ENCODE assay signal across 1 cellular context in genomic region chr17:37338847-37339246, GRCh38.
TF ChIP-seq lines count a peak whose summit lies in the region.

No MANE protein-coding gene starts in this region.

TF ChIP-seq in WTC11, 78 proteins besides CTCF, POLR2A, EP300 and RAD21 (continued from another document):
- TF ChIP-seq, protein P1, sequence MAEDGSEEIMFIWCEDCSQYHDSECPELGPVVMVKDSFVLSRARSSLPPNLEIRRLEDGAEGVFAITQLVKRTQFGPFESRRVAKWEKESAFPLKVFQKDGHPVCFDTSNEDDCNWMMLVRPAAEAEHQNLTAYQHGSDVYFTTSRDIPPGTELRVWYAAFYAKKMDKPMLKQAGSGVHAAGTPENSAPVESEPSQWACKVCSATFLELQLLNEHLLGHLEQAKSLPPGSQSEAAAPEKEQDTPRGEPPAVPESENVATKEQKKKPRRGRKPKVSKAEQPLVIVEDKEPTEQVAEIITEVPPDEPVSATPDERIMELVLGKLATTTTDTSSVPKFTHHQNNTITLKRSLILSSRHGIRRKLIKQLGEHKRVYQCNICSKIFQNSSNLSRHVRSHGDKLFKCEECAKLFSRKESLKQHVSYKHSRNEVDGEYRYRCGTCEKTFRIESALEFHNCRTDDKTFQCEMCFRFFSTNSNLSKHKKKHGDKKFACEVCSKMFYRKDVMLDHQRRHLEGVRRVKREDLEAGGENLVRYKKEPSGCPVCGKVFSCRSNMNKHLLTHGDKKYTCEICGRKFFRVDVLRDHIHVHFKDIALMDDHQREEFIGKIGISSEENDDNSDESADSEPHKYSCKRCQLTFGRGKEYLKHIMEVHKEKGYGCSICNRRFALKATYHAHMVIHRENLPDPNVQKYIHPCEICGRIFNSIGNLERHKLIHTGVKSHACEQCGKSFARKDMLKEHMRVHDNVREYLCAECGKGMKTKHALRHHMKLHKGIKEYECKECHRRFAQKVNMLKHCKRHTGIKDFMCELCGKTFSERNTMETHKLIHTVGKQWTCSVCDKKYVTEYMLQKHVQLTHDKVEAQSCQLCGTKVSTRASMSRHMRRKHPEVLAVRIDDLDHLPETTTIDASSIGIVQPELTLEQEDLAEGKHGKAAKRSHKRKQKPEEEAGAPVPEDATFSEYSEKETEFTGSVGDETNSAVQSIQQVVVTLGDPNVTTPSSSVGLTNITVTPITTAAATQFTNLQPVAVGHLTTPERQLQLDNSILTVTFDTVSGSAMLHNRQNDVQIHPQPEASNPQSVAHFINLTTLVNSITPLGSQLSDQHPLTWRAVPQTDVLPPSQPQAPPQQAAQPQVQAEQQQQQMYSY (CRISPR knock-in tag; IDR thresholded peaks at IDR 0.05), result no peak
- TF ChIP-seq ZBTB21 (CRISPR knock-in tag; IDR thresholded peaks at IDR 0.05; ENCODE audit: borderline replicate concordance), result no peak
- no peak for TF ChIP-seq TP53 (CRISPR knock-in tag; IDR thresholded peaks at IDR 0.05)
- TF ChIP-seq JAZF1 (CRISPR knock-in tag; IDR thresholded peaks at IDR 0.05), result no peak
